In the genomic region with DNA sequence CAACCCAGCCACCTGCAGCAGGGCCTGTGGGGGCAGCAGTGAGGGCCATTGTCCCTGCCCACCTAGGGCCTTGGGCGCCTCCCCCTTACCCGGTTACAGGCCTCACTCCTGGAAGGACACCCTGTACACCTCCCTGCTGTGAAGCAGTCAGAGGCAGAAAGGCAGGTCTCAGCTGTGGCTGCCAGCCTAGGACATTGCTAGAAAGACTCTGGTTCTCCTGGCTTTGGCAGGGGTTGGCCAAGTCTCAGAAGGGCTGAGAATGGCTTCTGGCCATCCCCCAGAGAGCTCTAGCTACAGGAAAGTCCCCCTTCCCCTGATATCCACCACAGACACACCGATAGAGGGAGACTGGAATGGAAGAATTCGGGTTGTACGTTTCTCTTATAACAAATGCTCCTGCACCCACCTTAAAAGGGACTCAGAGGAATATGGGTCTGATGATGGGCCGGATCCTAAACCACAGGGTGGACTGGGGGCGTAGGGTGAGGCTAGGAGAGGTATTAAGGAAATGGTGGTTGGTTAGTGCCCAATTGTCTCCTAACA, we compare ENCODE assay signal across 9 cellular contexts. TPM values are rescaled to one million over a fixed set of nuclear protein-coding genes. Genes with fewer than 3 reads are reported as not detected.
DNase-seq lines count a peak whose midpoint lies in the region; ATAC-seq and TF ChIP-seq lines count a peak whose summit lies in the region.
"Had no signal": no experiment of that assay in that cellular context is flagged by ENCODE, and none has a peak within 500 bp of the region (broad histone marks: within the 10 kb centered on the region; RNA-seq: fewer than 3 reads in every experiment).

No MANE protein-coding gene starts in this region.

- H3K27ac Mint-ChIP-seq in activated CD4-positive, alpha-beta memory T cell treated with anti-CD3 and anti-CD28 coated beads for 36 hours: peak overlapping the region; percentile 82
- H3K27ac Mint-ChIP-seq in stimulated activated effector memory CD8-positive, alpha-beta T cell treated with anti-CD3 and anti-CD28 coated beads, Interleukin-12 subunit alpha, Interleukin-12 subunit beta, amount 100 ng/mL, for 72 hours: peak overlapping the region; percentile 90

- CTCF ChIA-PET in activated CD4-positive, alpha-beta memory T cell treated with anti-CD3 and anti-CD28 coated beads for 36 hours (lab: Charles Lee): interaction anchor here (0.7 to 4.3 kb wide), 2 partner anchors 62 to 92 kb away, joined by 3 to 30 read pairs; no protein-coding TSS in a partner anchor

- peak overlapping the region; percentile 28 for H3K4me3 Mint-ChIP-seq in activated CD4-positive, alpha-beta memory T cell treated with anti-CD3 and anti-CD28 coated beads for 36 hours
- peak overlapping the region; percentile 82 for H3K4me3 Mint-ChIP-seq in stimulated activated effector memory CD8-positive, alpha-beta T cell treated with anti-CD3 and anti-CD28 coated beads, Interleukin-12 subunit alpha, Interleukin-12 subunit beta, amount 100 ng/mL, for 72 hours

- peak; percentile 9 for ATAC-seq in Right ventricle myocardium superior (ENCODE audit: poor library complexity)
- no peak for ATAC-seq in stimulated activated effector memory CD8-positive, alpha-beta T cell treated with anti-CD3 and anti-CD28 coated beads, Interleukin-12 subunit alpha, Interleukin-12 subunit beta, amount 100 ng/mL, for 72 hours

- H3K4me1 Mint-ChIP-seq in activated CD4-positive, alpha-beta memory T cell treated with anti-CD3 and anti-CD28 coated beads for 36 hours (ENCODE audit: low read depth): peaks cover 60% of the 10 kb centered on the region
- peaks cover 66% of the 10 kb centered on the region for H3K4me1 Mint-ChIP-seq in stimulated activated effector memory CD8-positive, alpha-beta T cell treated with anti-CD3 and anti-CD28 coated beads, Interleukin-12 subunit alpha, Interleukin-12 subunit beta, amount 100 ng/mL, for 72 hours

- H3K9me3 Mint-ChIP-seq in activated CD4-positive, alpha-beta memory T cell treated with anti-CD3 and anti-CD28 coated beads for 36 hours: no peaks in the 10 kb centered on the region
- H3K9me3 Mint-ChIP-seq in stimulated activated effector memory CD8-positive, alpha-beta T cell treated with anti-CD3 and anti-CD28 coated beads, Interleukin-12 subunit alpha, Interleukin-12 subunit beta, amount 100 ng/mL, for 72 hours: no peaks in the 10 kb centered on the region

- no peaks in the 10 kb centered on the region for H3K27me3 Mint-ChIP-seq in activated CD4-positive, alpha-beta memory T cell treated with anti-CD3 and anti-CD28 coated beads for 36 hours

- intact Hi-C loops in activated CD4-positive, alpha-beta memory T cell treated with anti-CD3 and anti-CD28 coated beads for 36 hours (cut with micrococcal nuclease): no loop called here
- intact Hi-C loops in Right ventricle myocardium superior (cut with DNase I): loop anchor here (10.0 kb wide), 1 partner anchor 63 kb away; no protein-coding TSS in a partner anchor

- POLR2A ChIA-PET in activated CD4-positive, alpha-beta memory T cell treated with anti-CD3 and anti-CD28 coated beads for 36 hours (lab: Charles Lee): no interaction called here

- peaks cover 11% of the 10 kb centered on the region for H3K36me3 Mint-ChIP-seq in activated CD4-positive, alpha-beta memory T cell treated with anti-CD3 and anti-CD28 coated beads for 36 hours
- peaks cover 28% of the 10 kb centered on the region for H3K36me3 Mint-ChIP-seq in stimulated activated effector memory CD8-positive, alpha-beta T cell treated with anti-CD3 and anti-CD28 coated beads, Interleukin-12 subunit alpha, Interleukin-12 subunit beta, amount 100 ng/mL, for 72 hours

- DNase-seq in H4 (ENCODE audit: low spot score): peak; percentile 40
- peak; percentile 69 for DNase-seq in activated CD4-positive, alpha-beta memory T cell treated with anti-CD3 and anti-CD28 coated beads for 36 hours
- DNase-seq in Right ventricle myocardium superior: peak; percentile 65
- DNase-seq in stimulated activated effector memory CD8-positive, alpha-beta T cell treated with anti-CD3 and anti-CD28 coated beads, Interleukin-12 subunit alpha, Interleukin-12 subunit beta, amount 100 ng/mL, for 72 hours (ENCODE audit: low spot score in 2 of 2): no peak
- DNase-seq in NCI-H1694 treated with DMSO at 0.1 percent for 48 hours (lab: John Stamatoyannopoulos, UW): no peak
- no peak for DNase-seq in NCI-H510A (lab: John Stamatoyannopoulos, UW)
- DNase-seq in HCEC 1CT: no peak
- DNase-seq in GM20000 (ENCODE audit: low spot score): no peak

- no peak for TF ChIP-seq CTCF in GM20000 (IDR thresholded peaks at IDR 0.05; ENCODE audit: extremely low read depth, missing control alignments)

RNA-seq across cellular contexts. Expression of gene DNAJB5, which starts 2.4 kb away (rescaled TPM):
- 7.2 and 9.2 TPM in 2 replicates for total RNA-seq in H4 (2014; rRNA removed; shearing (Covaris generic))
- 10 to 100 TPM; 11.5 to 12.0 TPM for total RNA-seq in activated CD4-positive, alpha-beta memory T cell treated with anti-CD3 and anti-CD28 coated beads for 36 hours
- 48.7 TPM for total RNA-seq in Right ventricle myocardium superior

RNA-seq across cellular contexts. Expression of gene PHF24, which starts 33.8 kb away (rescaled TPM):
- total RNA-seq in H4 (2014; rRNA removed; shearing (Covaris generic)): not detected in 2 replicates
- total RNA-seq in activated CD4-positive, alpha-beta memory T cell treated with anti-CD3 and anti-CD28 coated beads for 36 hours: under 1 TPM in 1 of 2 experiments, not detected in 1; 0.12 TPM
- total RNA-seq in Right ventricle myocardium superior: 0.19 TPM
- total RNA-seq: lung microvascular endothelial cell had no signal

Comparison
In these comparisons a context has a peak if more than half of its experiments do, and no peak if none do; other contexts are left out.
1. DNase-seq: peak in H4 (single experiment), activated CD4-positive, alpha-beta memory T cell treated with anti-CD3 and anti-CD28 coated beads for 36 hours (single experiment) and Right ventricle myocardium superior (single experiment); none in stimulated activated effector memory CD8-positive, alpha-beta T cell treated with anti-CD3 and anti-CD28 coated beads, Interleukin-12 subunit alpha, Interleukin-12 subunit beta, amount 100 ng/mL, for 72 hours (0 of 2), NCI-H1694 treated with DMSO at 0.1 percent for 48 hours (single experiment), NCI-H510A (single experiment), HCEC 1CT (single experiment) and GM20000 (single experiment).